ENCODE assay signal across 14 cellular contexts in genomic region chr12:25301798-25302197, GRCh38. TPM values are rescaled to one million over a fixed set of nuclear protein-coding genes. Genes with fewer than 3 reads are reported as not detected.
DNase-seq lines count a peak whose midpoint lies in the region; ATAC-seq and TF ChIP-seq lines count a peak whose summit lies in the region.
"Had no signal": no experiment of that assay in that cellular context is flagged by ENCODE, and none has a peak within 500 bp of the region (broad histone marks: within the 10 kb centered on the region; RNA-seq: fewer than 3 reads in every experiment).

No MANE protein-coding gene starts in this region.

- CTCF ChIA-PET in IMR-90 (lab: Yijun Ruan, JAX) = no interaction called here

- 0 out of 2 replicates have a peak overlapping the region, but pooled peaks have one; percentile 37 for H2BK20ac ChIP-seq in IMR-90 (ENCODE audit: low read depth, low read length)

- no peak for TF ChIP-seq RAD21 in IMR-90 (IDR thresholded peaks at IDR 0.05; ENCODE audit: low read length)

- ATAC-seq in IMR-90 (ENCODE audit: low read depth) = peak; percentile 69
- no peak for ATAC-seq in SK-N-SH treated with all-trans-retinoic acid at 6 μM for 48 hours
- ATAC-seq in gastrocnemius medialis = no peak
- ATAC-seq in GM21786 (IDR thresholded peaks at IDR 0.05; ENCODE audit: unreplicated experiment) = no peak
- ATAC-seq: HCT116 had no signal

- H2BK15ac ChIP-seq in IMR-90 (ENCODE audit: low read depth, low read length) = no peak overlapping the region

- no peak overlapping the region for H2BK120ac ChIP-seq in IMR-90 (ENCODE audit: low read depth, low read length)

- no peak overlapping the region for H4K91ac ChIP-seq in IMR-90 (ENCODE audit: insufficient read depth, low read depth, low read length)

- in situ Hi-C loops in IMR-90 (cut with MboI; ENCODE audit: low sequenced_read_pairs) = no loop called here
- in situ Hi-C loops in gastrocnemius medialis (cut with MboI; ENCODE audit: low sequenced_read_pairs in 4 of 4) = no loop called here

- H4K5ac ChIP-seq in IMR-90 (ENCODE audit: low read depth, low read length) = peak overlapping the region; percentile 53; the same call in 1 of the 2 replicates

- no peak overlapping the region for H3K9ac ChIP-seq in IMR-90 (ENCODE audit: low read depth, low read length)

- H3K4me1 ChIP-seq in IMR-90 (ENCODE audit: control insufficient read depth, insufficient read depth, low read length) = peaks cover 5% of the 10 kb centered on the region; the same call in 1 of the 2 replicates
- H3K4me1 ChIP-seq in gastrocnemius medialis = no peaks in the 10 kb centered on the region
- H3K4me1 ChIP-seq: BE2C had no signal

- H3K56ac ChIP-seq in IMR-90 (ENCODE audit: extremely low read depth, insufficient read depth, low read length) = no peak overlapping the region

- TF ChIP-seq POLR2A in IMR-90 (IDR thresholded peaks at IDR 0.05; ENCODE audit: low read depth, low read length) (no peak), gastrocnemius medialis (IDR thresholded peaks at IDR 0.05) (no peak)

- peak overlapping the region; percentile 67 for H2BK5ac ChIP-seq in IMR-90 (ENCODE audit: low read depth, low read length, poor library complexity, severe bottlenecking)

- H3K14ac ChIP-seq in IMR-90 (replicated peaks; ENCODE audit: low read depth, low read length) = 0 out of 2 replicates have a peak overlapping the region, but pooled peaks have one; percentile 41

- H2AK9ac ChIP-seq in IMR-90 (replicated peaks; ENCODE audit: low read depth, low read length, poor library complexity) = no peak overlapping the region

- BruUV-seq in IMR-90 (replicated peaks; lab: Mats Ljungman, UMichigan) = no TSS peak

- H3K36me3 ChIP-seq in IMR-90 (ENCODE audit: control insufficient read depth, insufficient read depth, low read length) (no peaks in the 10 kb centered on the region), gastrocnemius medialis (no peaks in the 10 kb centered on the region)
- H3K36me3 ChIP-seq: BE2C had no signal

- TF ChIP-seq CTCF in IMR-90 (conservative IDR thresholded peaks at IDR 0.05; ENCODE audit: low read depth, low read length) (no peak), cardiac fibroblast (IDR thresholded peaks at IDR 0.05; ENCODE audit: low read depth, low read length) (no peak), gastrocnemius medialis (IDR thresholded peaks at IDR 0.05 in 4 of 5, conservative IDR thresholded peaks at IDR 0.05 in 1 of 5) (no peak)

- H3K9me3 ChIP-seq in IMR-90 (ENCODE audit: control insufficient read depth, insufficient read depth, low read length) (no peaks in the 10 kb centered on the region), gastrocnemius medialis (no peaks in the 10 kb centered on the region)
- H3K9me3 ChIP-seq: BE2C had no signal

- no peak overlapping the region for H3K4ac ChIP-seq in IMR-90 (ENCODE audit: low read depth, low read length)

- H4K8ac ChIP-seq in IMR-90 (ENCODE audit: low read depth in 2 of 2, low read length in 2 of 2) = no peak overlapping the region

- H3K18ac ChIP-seq in IMR-90 (ENCODE audit: low read depth, low read length) = peak overlapping the region; percentile 79; the same call in 1 of the 2 replicates

- no peaks in the 10 kb centered on the region for H4K20me1 ChIP-seq in IMR-90 (ENCODE audit: insufficient read depth, low read length)

- dilution Hi-C loops in IMR-90 (cut with HindIII; ENCODE audit: low sequenced_read_pairs, unreplicated experiment) = no loop called here

- POLR2A ChIA-PET in IMR-90 (lab: Charles Lee; ENCODE audit: unreplicated experiment) = no interaction called here

- 0 out of 2 replicates have a peak overlapping the region, but pooled peaks have one; percentile 4 for H2AK5ac ChIP-seq in IMR-90 (ENCODE audit: low read depth, low read length)

- H3K27me3 ChIP-seq in IMR-90 (ENCODE audit: control insufficient read depth, insufficient read depth, low read length) (no peaks in the 10 kb centered on the region), gastrocnemius medialis (no peaks in the 10 kb centered on the region)
- H3K27me3 ChIP-seq: BE2C had no signal

- no peaks in the 10 kb centered on the region for H3K9me1 ChIP-seq in IMR-90 (ENCODE audit: insufficient read depth, low read length)

- no peaks in the 10 kb centered on the region for H3K79me1 ChIP-seq in IMR-90 (ENCODE audit: low read depth in 1 of 2, low read length in 2 of 2)

- H3K27ac ChIP-seq in IMR-90 (ENCODE audit: insufficient read depth, low read length) (no peak overlapping the region), gastrocnemius medialis (no peak overlapping the region)
- H3K27ac ChIP-seq: C4-2B, HL-60 had no signal

- no peak overlapping the region for H3K4me2 ChIP-seq in IMR-90 (ENCODE audit: low read depth, low read length)

- no peak overlapping the region for H2AFZ ChIP-seq in IMR-90 (replicated peaks; ENCODE audit: low read length, poor library complexity)

- 75% methylated on average over 2 of the region's 3 CpGs; no CpG with 5 or more reads in 1 of the 2 experiments for whole genome bisulfite sequencing in IMR-90 (ENCODE audit: extremely low coverage in 2 of 2, insufficient read length in 1 of 2), 2 experiments

- intact Hi-C loops in IMR-90 (cut with micrococcal nuclease) = no loop called here
- intact Hi-C loops in gastrocnemius medialis (cut with DNase I; ENCODE audit: low total_unique reads) = no loop called here

- no peak overlapping the region for H3K4me3 ChIP-seq in IMR-90 (ENCODE audit: insufficient read depth, low read depth, low read length)
- no peak overlapping the region for H3K4me3 ChIP-seq in cardiac fibroblast (replicated peaks in 1 of 2; ENCODE audit: low read depth in 2 of 2, low read length in 2 of 2)
- H3K4me3 ChIP-seq in gastrocnemius medialis = no peak overlapping the region

- DNase-seq in EH (ENCODE audit: low read depth) (peak; percentile 53), IMR-90 (peak; percentile 75), cardiac fibroblast (ENCODE audit: low read depth in 2 of 2) (peak; percentile 5 to 17), iris pigment epithelial cell (ENCODE audit: low read depth) (peak; percentile 50), gastrocnemius medialis (no peak)
- DNase-seq: BE2C; CD4-positive, alpha-beta memory T cell; DMS79 treated with DMSO at 0.1 percent for 48 hours; GF-D8 had no signal

- no peak overlapping the region for H3K23ac ChIP-seq in IMR-90 (ENCODE audit: low read depth, low read length)

TF ChIP-seq in IMR-90, 13 proteins besides CTCF, POLR2A, EP300 and RAD21:
- TF ChIP-seq CEBPB (IDR thresholded peaks at IDR 0.05; ENCODE audit: low read depth, low read length) (peak; percentile 94), MAZ (IDR thresholded peaks at IDR 0.05; ENCODE audit: borderline replicate concordance, low read depth, low read length) (no peak)

TF ChIP-seq in SK-N-SH treated with all-trans-retinoic acid at 6 μM for 48 hours, 23 proteins besides CTCF, POLR2A, EP300 and RAD21:
- TF ChIP-seq ISL1 (CRISPR knock-in tag; IDR thresholded peaks at IDR 0.05) = no peak
- no peak for TF ChIP-seq ARNTL (CRISPR knock-in tag; IDR thresholded peaks at IDR 0.05; ENCODE audit: borderline replicate concordance, low read depth)
- TF ChIP-seq ESRRG (CRISPR knock-in tag; IDR thresholded peaks at IDR 0.05) = no peak
- no peak for TF ChIP-seq CSDC2 (CRISPR knock-in tag; IDR thresholded peaks at IDR 0.05)
- no peak for TF ChIP-seq CREB5 (CRISPR knock-in tag; IDR thresholded peaks at IDR 0.05; ENCODE audit: low read depth)
- no peak for TF ChIP-seq ZNF8 (CRISPR knock-in tag; IDR thresholded peaks at IDR 0.05)

RNA-seq across cellular contexts. Expression of gene KRAS, which starts 51.1 kb away (rescaled TPM):
- total RNA-seq in IMR-90 (2012; rRNA removed) (9.3 and 20.0 TPM in 2 replicates), gastrocnemius medialis (1 to 10 TPM; 7.0 to 9.5 (median 8.0) TPM)
- 8.1 and 10.7 TPM in 2 replicates for polyA plus RNA-seq in IMR-90 (2012; rRNA removed)
- 2.6 and 3.5 TPM in 2 replicates for polyA plus RNA-seq in IMR-90 (2012; cell fraction: cytosol; rRNA removed)
- 1.7 and 7.4 TPM in 2 replicates for polyA plus RNA-seq in IMR-90 (2012; cell fraction: nucleus; rRNA removed; ENCODE audit: low replicate concordance)

Comparison
In these comparisons a context has a peak if more than half of its experiments do, and no peak if none do; other contexts are left out.
1. DNase-seq: peak in EH (single experiment), IMR-90 (single experiment), cardiac fibroblast (2 of 2) and iris pigment epithelial cell (single experiment); none in gastrocnemius medialis (0 of 2).